In genomic region chr11:84091212-84091986, GRCh38 we compare ENCODE assay signal across 3 cellular contexts.
TF ChIP-seq lines count a peak whose summit lies in the region.

No MANE protein-coding gene starts in this region.

TF ChIP-seq in HEK293T, 16 proteins besides CTCF, POLR2A, EP300 and RAD21 (continued from another document):
- TF ChIP-seq FOXM1 (IDR thresholded peaks at IDR 0.05; ENCODE audit: borderline replicate concordance): no peak
- no peak for TF ChIP-seq ARNT (IDR thresholded peaks at IDR 0.05)
- no peak for TF ChIP-seq FOXA1 (IDR thresholded peaks at IDR 0.05)
- TF ChIP-seq SP1 (IDR thresholded peaks at IDR 0.05): no peak
- no peak for TF ChIP-seq PKNOX1 (IDR thresholded peaks at IDR 0.05)
- TF ChIP-seq ELF4 (IDR thresholded peaks at IDR 0.05): no peak
- no peak for TF ChIP-seq ZNF384 (IDR thresholded peaks at IDR 0.05)
- TF ChIP-seq SUZ12 (IDR thresholded peaks at IDR 0.05): no peak

TF ChIP-seq in H1, 55 proteins besides CTCF, POLR2A, EP300 and RAD21 (continued from another document):
- TF ChIP-seq E2F6 (IDR thresholded peaks at IDR 0.05) (no peak), RNF2 (IDR thresholded peaks at IDR 0.05; ENCODE audit: borderline replicate concordance, low read depth, low read length, missing control alignments, poor library complexity, severe bottlenecking) (no peak), TBP (IDR thresholded peaks at IDR 0.05; ENCODE audit: low read depth, low read length) (no peak), ASH2L (IDR thresholded peaks at IDR 0.05; ENCODE audit: low read length) (no peak), CHD2 (IDR thresholded peaks at IDR 0.05; ENCODE audit: low read length) (no peak), CBX8 (IDR thresholded peaks at IDR 0.05; ENCODE audit: borderline replicate concordance, low read depth, low read length) (no peak), GABPA (IDR thresholded peaks at IDR 0.05; ENCODE audit: borderline replicate concordance, insufficient read depth, low read length) (no peak), EZH2 (IDR thresholded peaks at IDR 0.05; ENCODE audit: low read depth, low read length, severe bottlenecking) (no peak), CBX5 (IDR thresholded peaks at IDR 0.05; ENCODE audit: low read depth, low read length) (no peak), RBBP5 (IDR thresholded peaks at IDR 0.05; ENCODE audit: borderline replicate concordance, low read depth, low read length) (no peak), TAF1 (IDR thresholded peaks at IDR 0.05; ENCODE audit: low read depth, low read length) (no peak)
- TF ChIP-seq, protein P1, sequence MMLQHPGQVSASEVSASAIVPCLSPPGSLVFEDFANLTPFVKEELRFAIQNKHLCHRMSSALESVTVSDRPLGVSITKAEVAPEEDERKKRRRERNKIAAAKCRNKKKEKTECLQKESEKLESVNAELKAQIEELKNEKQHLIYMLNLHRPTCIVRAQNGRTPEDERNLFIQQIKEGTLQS (IDR thresholded peaks at IDR 0.05; ENCODE audit: insufficient read depth, low read depth, low read length): no peak

TF ChIP-seq in liver, 16 proteins besides CTCF, POLR2A, EP300 and RAD21 (continued from another document):
- TF ChIP-seq ZBTB33 (IDR thresholded peaks at IDR 0.05) (no peak), HNF4G (IDR thresholded peaks at IDR 0.05) (peak; percentile 22), RXRA (IDR thresholded peaks at IDR 0.05) (no peak), HNF4A (conservative IDR thresholded peaks at IDR 0.05) (peak; percentile 64 to 77), YY1 (IDR thresholded peaks at IDR 0.05) (peak; percentile 45), NR2F2 (IDR thresholded peaks at IDR 0.05) (no peak), TAF1 (conservative IDR thresholded peaks at IDR 0.05) (no peak), JUND (IDR thresholded peaks at IDR 0.05) (peak in 1 of 2 donors; percentile 13), EGR1 (IDR thresholded peaks at IDR 0.05; ENCODE audit: low read depth in 2 of 2) (no peak), FOXA1 (IDR thresholded peaks at IDR 0.05) (no peak)
- TF ChIP-seq, protein P2, sequence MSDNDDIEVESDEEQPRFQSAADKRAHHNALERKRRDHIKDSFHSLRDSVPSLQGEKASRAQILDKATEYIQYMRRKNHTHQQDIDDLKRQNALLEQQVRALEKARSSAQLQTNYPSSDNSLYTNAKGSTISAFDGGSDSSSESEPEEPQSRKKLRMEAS (IDR thresholded peaks at IDR 0.05): no peak
- TF ChIP-seq, protein P3, sequence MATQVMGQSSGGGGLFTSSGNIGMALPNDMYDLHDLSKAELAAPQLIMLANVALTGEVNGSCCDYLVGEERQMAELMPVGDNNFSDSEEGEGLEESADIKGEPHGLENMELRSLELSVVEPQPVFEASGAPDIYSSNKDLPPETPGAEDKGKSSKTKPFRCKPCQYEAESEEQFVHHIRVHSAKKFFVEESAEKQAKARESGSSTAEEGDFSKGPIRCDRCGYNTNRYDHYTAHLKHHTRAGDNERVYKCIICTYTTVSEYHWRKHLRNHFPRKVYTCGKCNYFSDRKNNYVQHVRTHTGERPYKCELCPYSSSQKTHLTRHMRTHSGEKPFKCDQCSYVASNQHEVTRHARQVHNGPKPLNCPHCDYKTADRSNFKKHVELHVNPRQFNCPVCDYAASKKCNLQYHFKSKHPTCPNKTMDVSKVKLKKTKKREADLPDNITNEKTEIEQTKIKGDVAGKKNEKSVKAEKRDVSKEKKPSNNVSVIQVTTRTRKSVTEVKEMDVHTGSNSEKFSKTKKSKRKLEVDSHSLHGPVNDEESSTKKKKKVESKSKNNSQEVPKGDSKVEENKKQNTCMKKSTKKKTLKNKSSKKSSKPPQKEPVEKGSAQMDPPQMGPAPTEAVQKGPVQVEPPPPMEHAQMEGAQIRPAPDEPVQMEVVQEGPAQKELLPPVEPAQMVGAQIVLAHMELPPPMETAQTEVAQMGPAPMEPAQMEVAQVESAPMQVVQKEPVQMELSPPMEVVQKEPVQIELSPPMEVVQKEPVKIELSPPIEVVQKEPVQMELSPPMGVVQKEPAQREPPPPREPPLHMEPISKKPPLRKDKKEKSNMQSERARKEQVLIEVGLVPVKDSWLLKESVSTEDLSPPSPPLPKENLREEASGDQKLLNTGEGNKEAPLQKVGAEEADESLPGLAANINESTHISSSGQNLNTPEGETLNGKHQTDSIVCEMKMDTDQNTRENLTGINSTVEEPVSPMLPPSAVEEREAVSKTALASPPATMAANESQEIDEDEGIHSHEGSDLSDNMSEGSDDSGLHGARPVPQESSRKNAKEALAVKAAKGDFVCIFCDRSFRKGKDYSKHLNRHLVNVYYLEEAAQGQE (IDR thresholded peaks at IDR 0.05): no peak
TF ChIP-seq in liver: peak in this region for 5.
